18 cellular contexts compared by ENCODE assay signal in the genomic region with DNA sequence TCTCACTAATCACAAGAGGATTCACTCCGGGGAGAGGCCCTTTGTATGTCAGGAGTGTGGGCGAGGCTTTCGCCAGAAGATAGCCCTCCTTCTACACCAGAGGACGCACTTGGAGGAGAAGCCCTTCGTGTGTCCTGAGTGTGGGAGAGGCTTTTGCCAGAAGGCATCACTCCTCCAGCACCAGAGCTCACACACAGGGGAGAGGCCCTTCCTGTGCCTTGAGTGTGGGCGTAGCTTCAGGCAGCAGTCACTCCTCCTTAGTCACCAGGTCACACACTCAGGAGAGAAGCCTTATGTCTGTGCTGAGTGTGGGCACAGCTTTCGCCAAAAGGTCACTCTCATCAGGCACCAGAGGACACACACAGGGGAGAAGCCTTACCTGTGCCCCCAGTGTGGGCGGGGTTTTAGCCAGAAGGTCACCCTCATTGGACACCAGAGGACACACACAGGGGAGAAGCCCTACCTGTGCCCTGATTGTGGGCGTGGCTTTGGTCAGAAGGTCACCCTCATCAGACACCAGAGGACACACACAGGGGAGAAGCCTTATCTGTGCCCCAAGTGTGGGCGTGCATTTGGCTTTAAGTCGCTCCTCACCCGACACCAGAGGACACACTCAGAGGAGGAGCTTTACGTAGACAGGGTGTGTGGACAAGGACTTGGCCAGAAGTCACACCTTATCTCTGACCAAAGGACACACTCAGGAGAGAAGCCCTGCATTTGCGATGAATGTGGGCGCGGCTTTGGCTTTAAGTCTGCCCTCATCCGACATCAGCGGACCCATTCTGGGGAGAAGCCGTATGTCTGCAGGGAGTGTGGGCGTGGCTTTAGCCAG. TPM values are rescaled to one million over a fixed set of nuclear protein-coding genes. Genes with fewer than 3 reads are reported as not detected.
A peak's percentile ranks its signal among the peaks of the same experiment; 100 is the strongest.
DNase-seq lines count a peak whose midpoint lies in the region; ATAC-seq and TF ChIP-seq lines count a peak whose summit lies in the region.
"Had no signal": no experiment of that assay in that cellular context is flagged by ENCODE, and none has a peak within 500 bp of the region (broad histone marks: within the 10 kb centered on the region; RNA-seq: fewer than 3 reads in every experiment).

No MANE protein-coding gene starts in this region.

- CTCF ChIA-PET in activated CD4-positive, alpha-beta T cell treated with anti-CD3 and anti-CD28 coated beads for 36 hours (lab: Charles Lee) = no interaction called here

- ATAC-seq in activated CD4-positive, alpha-beta T cell treated with anti-CD3 and anti-CD28 coated beads for 36 hours = peak; percentile 72
- ATAC-seq in GM23338 (no peak; the same call in 2 of the 3 replicates), left colon (peak; percentile 69), HG02852 (IDR thresholded peaks at IDR 0.05; ENCODE audit: unreplicated experiment) (no peak)
- ATAC-seq: Panc1 had no signal

- H3K27ac Mint-ChIP-seq in activated CD4-positive, alpha-beta T cell treated with anti-CD3 and anti-CD28 coated beads for 36 hours = no peak overlapping the region
- H3K27ac Mint-ChIP-seq in activated CD4-positive, alpha-beta T cell treated with anti-CD3 and anti-CD28 coated beads, Interleukin-2, amount 10 ng/mL, durations not matched to agents 24 days and 14 days = no peak overlapping the region
- H3K27ac Mint-ChIP-seq in GM23338 = no peak overlapping the region
- H3K27ac Mint-ChIP-seq: H9 had no signal

- TF ChIP-seq CTCF in GM23338 (conservative IDR thresholded peaks at IDR 0.05; ENCODE audit: low read depth in 2 of 2) (no peak), GM20000 (IDR thresholded peaks at IDR 0.05; ENCODE audit: extremely low read depth, missing control alignments) (no peak)

- H3K36me3 Mint-ChIP-seq in activated CD4-positive, alpha-beta T cell treated with anti-CD3 and anti-CD28 coated beads for 36 hours (ENCODE audit: low read depth) = peaks cover 14% of the 10 kb centered on the region
- H3K36me3 Mint-ChIP-seq in activated CD4-positive, alpha-beta T cell treated with anti-CD3 and anti-CD28 coated beads, Interleukin-2, amount 10 ng/mL, durations not matched to agents 24 days and 14 days (ENCODE audit: low read depth) = peaks cover 17% of the 10 kb centered on the region
- H3K36me3 Mint-ChIP-seq in GM23338 (ENCODE audit: low read depth) = peaks cover 11% of the 10 kb centered on the region

- H3K36me3 ChIP-seq in GM23338 (ENCODE audit: insufficient read depth) = no peaks in the 10 kb centered on the region

- H3K79me2 ChIP-seq in GM23338 (replicated peaks; ENCODE audit: insufficient read depth) = no peaks in the 10 kb centered on the region

- H3K4me3 Mint-ChIP-seq in activated CD4-positive, alpha-beta T cell treated with anti-CD3 and anti-CD28 coated beads for 36 hours = no peak overlapping the region
- no peak overlapping the region for H3K4me3 Mint-ChIP-seq in activated CD4-positive, alpha-beta T cell treated with anti-CD3 and anti-CD28 coated beads, Interleukin-2, amount 10 ng/mL, durations not matched to agents 24 days and 14 days
- no peak overlapping the region for H3K4me3 Mint-ChIP-seq in GM23338
- H3K4me3 Mint-ChIP-seq: H9 had no signal

- no peaks in the 10 kb centered on the region for H3K27me3 Mint-ChIP-seq in activated CD4-positive, alpha-beta T cell treated with anti-CD3 and anti-CD28 coated beads for 36 hours
- no peaks in the 10 kb centered on the region for H3K27me3 Mint-ChIP-seq in activated CD4-positive, alpha-beta T cell treated with anti-CD3 and anti-CD28 coated beads, Interleukin-2, amount 10 ng/mL, durations not matched to agents 24 days and 14 days
- H3K27me3 Mint-ChIP-seq in GM23338 (ENCODE audit: insufficient read depth, low read depth, poor library complexity) = no peaks in the 10 kb centered on the region

- no peak overlapping the region for H2AFZ ChIP-seq in GM23338

- no peaks in the 10 kb centered on the region for H3F3A ChIP-seq in GM23338 (replicated peaks; ENCODE audit: low read depth)

- H3K4me3 ChIP-seq in GM23338 = no peak overlapping the region
- H3K4me3 ChIP-seq: BLaER1 treated with 17β-estradiol and CSF1 and Interleukin-3, amounts not matched to agents 10 nM and 100 nM had no signal

- intact Hi-C loops in activated CD4-positive, alpha-beta T cell treated with anti-CD3 and anti-CD28 coated beads for 36 hours (cut with DNase I, micrococcal nuclease) = no loop called here
- intact Hi-C loops in activated CD4-positive, alpha-beta T cell treated with anti-CD3 and anti-CD28 coated beads, Interleukin-2, amount 10 ng/mL, durations not matched to agents 24 days and 14 days (cut with micrococcal nuclease) = no loop called here
- intact Hi-C loops in left colon (cut with DNase I, micrococcal nuclease) = no loop called here

- no peaks in the 10 kb centered on the region for H3K4me1 ChIP-seq in GM23338 (ENCODE audit: insufficient read depth)
- H3K4me1 ChIP-seq: BLaER1 treated with 17β-estradiol and CSF1 and Interleukin-3, amounts not matched to agents 10 nM and 100 nM had no signal

- H3K27ac ChIP-seq in GM23338 (ENCODE audit: low read depth) (no peak overlapping the region), angular gyrus (ENCODE audit: low read depth, low read length) (peak overlapping the region; percentile 67)
- H3K27ac ChIP-seq: BLaER1 treated with 17β-estradiol and CSF1 and Interleukin-3, amounts not matched to agents 10 nM and 100 nM had no signal

- no peaks in the 10 kb centered on the region for H4K20me1 ChIP-seq in GM23338 (replicated peaks; ENCODE audit: insufficient read depth)
- H4K20me1 ChIP-seq: BLaER1 treated with 17β-estradiol and CSF1 and Interleukin-3, amounts not matched to agents 10 nM and 100 nM had no signal

- no peak overlapping the region for H3K4me2 ChIP-seq in GM23338
- H3K4me2 ChIP-seq: BLaER1 treated with 17β-estradiol and CSF1 and Interleukin-3, amounts not matched to agents 10 nM and 100 nM had no signal

- no peaks in the 10 kb centered on the region for H3K9me3 Mint-ChIP-seq in activated CD4-positive, alpha-beta T cell treated with anti-CD3 and anti-CD28 coated beads for 36 hours (ENCODE audit: low read depth)
- H3K9me3 Mint-ChIP-seq in activated CD4-positive, alpha-beta T cell treated with anti-CD3 and anti-CD28 coated beads, Interleukin-2, amount 10 ng/mL, durations not matched to agents 24 days and 14 days = no peaks in the 10 kb centered on the region
- H3K9me3 Mint-ChIP-seq in GM23338 = no peaks in the 10 kb centered on the region
- H3K9me3 Mint-ChIP-seq: H9 had no signal

- POLR2A ChIA-PET in activated CD4-positive, alpha-beta T cell treated with anti-CD3 and anti-CD28 coated beads for 36 hours (lab: Charles Lee) = no interaction called here

- DNase-seq in activated CD4-positive, alpha-beta T cell treated with anti-CD3 and anti-CD28 coated beads for 36 hours = peak; percentile 17
- DNase-seq in activated CD4-positive, alpha-beta T cell treated with anti-CD3 and anti-CD28 coated beads, Interleukin-2, amount 10 ng/mL, durations not matched to agents 24 days and 14 days = no peak
- peak; percentile 8 for DNase-seq in GM23338 (ENCODE audit: low spot score)
- DNase-seq in left colon = no peak
- no peak for DNase-seq in GM20000 (ENCODE audit: low spot score)
- no peak for DNase-seq in NCI-H2196 treated with DMSO at 0.1 percent for 48 hours (lab: John Stamatoyannopoulos, UW; ENCODE audit: unreplicated experiment)
- DNase-seq: H9, NCI-H1092, NCI-H187 treated with DMSO at 0.1 percent for 48 hours, NCI-H2171 treated with DMSO at 0.1 percent for 48 hours, NCI-H510A, NCI-H82, SHP77 treated with DMSO at 0.1 percent for 48 hours had no signal

- H3K9me2 ChIP-seq in GM23338 (ENCODE audit: insufficient read depth) = peaks cover 7% of the 10 kb centered on the region; the same call in 1 of the 2 replicates

- no peaks in the 10 kb centered on the region for H3K27me3 ChIP-seq in GM23338 (ENCODE audit: insufficient read depth)
- H3K27me3 ChIP-seq: BLaER1 treated with 17β-estradiol and CSF1 and Interleukin-3, amounts not matched to agents 10 nM and 100 nM had no signal

- H3K4me1 Mint-ChIP-seq in activated CD4-positive, alpha-beta T cell treated with anti-CD3 and anti-CD28 coated beads for 36 hours = no peaks in the 10 kb centered on the region
- H3K4me1 Mint-ChIP-seq in activated CD4-positive, alpha-beta T cell treated with anti-CD3 and anti-CD28 coated beads, Interleukin-2, amount 10 ng/mL, durations not matched to agents 24 days and 14 days = peaks cover 7% of the 10 kb centered on the region
- peaks cover 3% of the 10 kb centered on the region; the same call in 1 of the 3 replicates for H3K4me1 Mint-ChIP-seq in GM23338

TF ChIP-seq in GM23338, 12 proteins besides CTCF, POLR2A, EP300 and RAD21 (continues in another document):
- TF ChIP-seq EZH2 (IDR thresholded peaks at IDR 0.05; ENCODE audit: low read depth, unreplicated experiment) = no peak
- no peak for TF ChIP-seq STAT1 (IDR thresholded peaks at IDR 0.05; ENCODE audit: unreplicated experiment)
- TF ChIP-seq NANOG (IDR thresholded peaks at IDR 0.05; ENCODE audit: borderline replicate concordance) = no peak

RNA-seq across cellular contexts. Expression of a gene that starts 27.8 kb away (rescaled TPM):
- total RNA-seq in activated CD4-positive, alpha-beta T cell treated with anti-CD3 and anti-CD28 coated beads for 36 hours = not detected
- total RNA-seq in activated CD4-positive, alpha-beta T cell treated with anti-CD3 and anti-CD28 coated beads, Interleukin-2, amount 10 ng/mL, durations not matched to agents 24 days and 14 days = not detected in 2 replicates
- total RNA-seq in GM23338 (2014; rRNA removed; shearing (Covaris generic)) = 0.45 TPM in 1 of 2 replicates, not detected in the other
- polyA plus RNA-seq in GM23338 (2016; fragmentation: Nextera tagmentation; extraction: Ambion mirVana) = 0.19 TPM in 1 of 2 replicates, not detected in the other
- not detected for total RNA-seq in left colon
- total RNA-seq: A172, H9 had no signal

RNA-seq across cellular contexts. Expression of a gene that starts 41.6 kb away (rescaled TPM):
- 1 to 10 TPM; 6.4 to 6.7 TPM for total RNA-seq in activated CD4-positive, alpha-beta T cell treated with anti-CD3 and anti-CD28 coated beads for 36 hours
- total RNA-seq in activated CD4-positive, alpha-beta T cell treated with anti-CD3 and anti-CD28 coated beads, Interleukin-2, amount 10 ng/mL, durations not matched to agents 24 days and 14 days = 7.1 and 9.4 TPM in 2 replicates
- 7.4 and 7.9 TPM in 2 replicates for total RNA-seq in GM23338 (2014; rRNA removed; shearing (Covaris generic))
- polyA plus RNA-seq in GM23338 (2016; fragmentation: Nextera tagmentation; extraction: Ambion mirVana) = 3.1 and 4.0 TPM in 2 replicates
- 10 to 100 TPM in 1 of 2 donors, 1 to 10 TPM in 1; 9.5 to 10.2 TPM for total RNA-seq in left colon

Comparison
In these comparisons a context has a peak if more than half of its experiments do, and no peak if none do; other contexts are left out.
1. DNase-seq: peak in activated CD4-positive, alpha-beta T cell treated with anti-CD3 and anti-CD28 coated beads for 36 hours (single experiment) and GM23338 (single experiment); none in activated CD4-positive, alpha-beta T cell treated with anti-CD3 and anti-CD28 coated beads, Interleukin-2, amount 10 ng/mL, durations not matched to agents 24 days and 14 days (single experiment), left colon (0 of 2), GM20000 (single experiment) and NCI-H2196 treated with DMSO at 0.1 percent for 48 hours (single experiment).
2. ATAC-seq: peak in activated CD4-positive, alpha-beta T cell treated with anti-CD3 and anti-CD28 coated beads for 36 hours (single experiment) and left colon (single experiment); none in GM23338 (single experiment) and HG02852 (single experiment).